In the genomic region with DNA sequence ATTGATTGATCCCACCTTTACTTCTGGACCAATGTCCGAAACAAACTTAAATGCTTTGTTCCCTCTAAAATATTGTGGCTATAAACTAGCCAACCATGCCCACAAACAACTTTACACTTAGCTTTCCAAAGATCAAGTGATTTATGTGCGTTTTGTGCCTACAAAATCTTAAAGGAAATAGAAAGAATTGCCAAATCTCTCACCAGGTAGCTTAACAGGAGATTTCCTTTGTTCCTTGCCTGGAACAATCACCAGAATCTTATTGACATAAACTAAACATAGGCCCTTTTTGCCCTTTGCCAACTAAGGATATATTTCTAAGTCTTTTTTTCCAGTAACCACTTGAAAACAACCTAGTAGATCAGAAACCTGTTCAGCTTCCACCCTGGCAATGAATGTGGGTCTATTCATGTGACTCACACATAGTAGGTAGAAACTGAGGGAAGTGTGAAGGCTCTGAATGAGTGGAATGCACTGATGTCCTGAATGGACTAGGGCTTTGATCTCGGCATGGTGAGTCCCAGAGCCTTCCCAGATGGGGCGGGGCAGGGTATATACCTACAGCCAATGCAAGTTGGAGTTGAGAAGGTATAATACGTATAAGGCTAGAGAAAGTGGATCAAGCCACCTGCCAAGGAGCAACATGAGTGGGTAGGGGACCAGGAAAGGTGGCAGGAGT, we compare ENCODE assay signal across 17 cellular contexts.
DNase-seq lines count a peak whose midpoint lies in the region; ATAC-seq and TF ChIP-seq lines count a peak whose summit lies in the region.
"Had no signal": no experiment of that assay in that cellular context is flagged by ENCODE, and none has a peak within 500 bp of the region (broad histone marks: within the 10 kb centered on the region; RNA-seq: fewer than 3 reads in every experiment).

No MANE protein-coding gene starts in this region.

- TF ChIP-seq CTCF in RWPE2 (IDR thresholded peaks at IDR 0.05; ENCODE audit: poor library complexity, severe bottlenecking) (no peak), gastroesophageal sphincter (IDR thresholded peaks at IDR 0.05) (no peak), spleen (IDR thresholded peaks at IDR 0.05 in 8 of 11, conservative IDR thresholded peaks at IDR 0.05 in 3 of 11) (no peak)

- peaks cover 43% of the 10 kb centered on the region for H3K4me1 ChIP-seq in RWPE2 (ENCODE audit: insufficient read depth, poor library complexity, severe bottlenecking)
- H3K4me1 ChIP-seq in gastroesophageal sphincter = peaks cover 8 to 90% (median 18%) of the 10 kb centered on the region in 3 donors
- peaks cover 3 to 15% (median 8%) of the 10 kb centered on the region in 6 donors for H3K4me1 ChIP-seq in spleen

- TF ChIP-seq POLR2A in gastroesophageal sphincter (IDR thresholded peaks at IDR 0.05) (no peak), spleen (IDR thresholded peaks at IDR 0.05) (no peak)

- H3K27ac ChIP-seq in RWPE2 (ENCODE audit: poor library complexity, severe bottlenecking) = peak overlapping the region; percentile 43
- peak overlapping the region in 3 of 4 donors; percentile 76 to 92 (median 90) for H3K27ac ChIP-seq in gastroesophageal sphincter
- H3K27ac ChIP-seq in spleen = no peak overlapping the region
- H3K27ac ChIP-seq: brain microvascular endothelial cell had no signal

- no peak for TF ChIP-seq EP300 in gastroesophageal sphincter (IDR thresholded peaks at IDR 0.05)

- H3K36me3 ChIP-seq in RWPE2 (ENCODE audit: low read depth) (no peaks in the 10 kb centered on the region), gastroesophageal sphincter (no peaks in the 10 kb centered on the region), spleen (no peaks in the 10 kb centered on the region)
- H3K36me3 ChIP-seq: brain microvascular endothelial cell had no signal

- ATAC-seq in RWPE2 (ENCODE audit: low read depth) = peak; percentile 12; the same call in 1 of the 3 replicates
- ATAC-seq in gastroesophageal sphincter = no peak
- ATAC-seq in GM19397 (IDR thresholded peaks at IDR 0.05; ENCODE audit: unreplicated experiment) = no peak
- ATAC-seq: effector memory CD8-positive, alpha-beta T cell had no signal

- DNase-seq in activated T-cell treated with anti-CD3 and anti-CD28 coated beads for 24 hours (ENCODE audit: low read depth) (peak; percentile 7), activated T-cell treated with anti-CD3 and anti-CD28 coated beads for 4 hours (no peak), RWPE2 (ENCODE audit: low spot score) (no peak), NCI-H69 (lab: John Stamatoyannopoulos, UW) (no peak), spleen (no peak)
- peak; percentile 40 for DNase-seq in stimulated activated CD8-positive, alpha-beta memory T cell treated with anti-CD3 and anti-CD28 coated beads, Interleukin-4, amount 100 ng/mL, for 48 hours
- DNase-seq: ACHN; activated CD4-positive, CD25-positive, alpha-beta regulatory T cell treated with anti-CD3 and anti-CD28 coated beads, Interleukin-2, amount 50 U/mL, for 72 hours; activated effector memory CD4-positive, alpha-beta T cell treated with anti-CD3 and anti-CD28 coated beads, Interleukin-2, amount 50 U/mL, for 16 hours; brain microvascular endothelial cell; effector memory CD8-positive, alpha-beta T cell; naive B cell; NCI-H2029; NCI-H774; stimulated activated CD4-positive, alpha-beta T cell treated with anti-CD3 and anti-CD28 coated beads, Interleukin-2, amount 100 ng/mL, for 48 hours had no signal

- intact Hi-C loops in spleen (cut with DNase I; ENCODE audit: low total_unique reads) = no loop called here

- no peaks in the 10 kb centered on the region for H3K9me3 ChIP-seq in RWPE2 (ENCODE audit: severe bottlenecking)
- no peaks in the 10 kb centered on the region for H3K9me3 ChIP-seq in gastroesophageal sphincter
- H3K9me3 ChIP-seq in spleen = peaks cover 0 to 6% (median 0%) of the 10 kb centered on the region in 8 donors

- H3K27me3 ChIP-seq in RWPE2 (ENCODE audit: insufficient read depth, poor library complexity, severe bottlenecking) (no peaks in the 10 kb centered on the region), gastroesophageal sphincter (no peaks in the 10 kb centered on the region), spleen (replicated peaks in 1 of 7) (no peaks in the 10 kb centered on the region)
- H3K27me3 ChIP-seq: brain microvascular endothelial cell had no signal

- WGBS in gastroesophageal sphincter (ENCODE audit: low coverage in 1 of 2), 2 donors = 79 to 95% methylated on average over 2 to 4 of the region's 5 CpGs
- 86 to 91% (median 88%) methylated on average over 5 of the region's 5 CpGs for WGBS in spleen, 5 donors

- no peak overlapping the region for H3K4me3 ChIP-seq in RWPE2 (ENCODE audit: severe bottlenecking)
- H3K4me3 ChIP-seq in gastroesophageal sphincter = no peak overlapping the region
- no peak overlapping the region for H3K4me3 ChIP-seq in spleen

Comparison
In these comparisons a context has a peak if more than half of its experiments do, and no peak if none do; other contexts are left out.
1. DNase-seq: peak in activated T-cell treated with anti-CD3 and anti-CD28 coated beads for 24 hours (single experiment) and stimulated activated CD8-positive, alpha-beta memory T cell treated with anti-CD3 and anti-CD28 coated beads, Interleukin-4, amount 100 ng/mL, for 48 hours (single experiment); none in activated T-cell treated with anti-CD3 and anti-CD28 coated beads for 4 hours (single experiment), RWPE2 (single experiment), NCI-H69 (single experiment) and spleen (single experiment).
2. H3K27ac ChIP-seq: peak in RWPE2 (single experiment) and gastroesophageal sphincter (3 of 4); none in spleen (0 of 8).